In the genomic region with DNA sequence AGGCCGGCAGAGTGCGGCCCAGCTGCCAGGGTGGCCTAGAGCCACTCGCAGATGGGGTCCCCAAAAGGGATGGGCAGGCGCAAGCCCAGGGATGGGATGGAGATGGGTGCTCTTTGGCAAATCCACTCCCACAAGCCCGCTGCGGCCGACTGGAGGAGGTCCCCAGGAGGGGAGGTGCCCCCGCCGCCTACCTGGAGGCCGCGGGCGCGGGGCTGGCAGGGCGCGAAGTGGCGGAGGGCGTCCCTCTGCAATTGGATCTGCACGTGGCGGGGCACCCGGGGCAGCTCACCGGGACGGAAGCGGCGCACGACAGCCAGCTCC, we compare ENCODE assay signal across 8 cellular contexts. TPM values are rescaled to one million over a fixed set of nuclear protein-coding genes. Genes with fewer than 3 reads are reported as not detected.
DNase-seq lines count a peak whose midpoint lies in the region; ATAC-seq and TF ChIP-seq lines count a peak whose summit lies in the region.

No MANE protein-coding gene starts in this region.

- TF ChIP-seq EP300 in suprapubic skin (IDR thresholded peaks at IDR 0.05) = no peak

- peaks cover 49% of the 10 kb centered on the region for H3K4me1 ChIP-seq in suprapubic skin

- WGBS in suprapubic skin = no CpG with 5 or more reads among the region's 25 CpGs

- H3K27ac ChIP-seq in suprapubic skin = peak overlapping the region; percentile 93

- no peaks in the 10 kb centered on the region for H3K36me3 Mint-ChIP-seq in activated naive CD8-positive, alpha-beta T cell
- H3K36me3 Mint-ChIP-seq in immature natural killer cell = peaks cover 0 to 4% (median 0%) of the 10 kb centered on the region in 3 donors

- peak overlapping the region; percentile 60 for H3K4me3 ChIP-seq in suprapubic skin

- H3K9me3 ChIP-seq in suprapubic skin = no peaks in the 10 kb centered on the region

- DNase-seq in activated gamma-delta T cell (lab: John Stamatoyannopoulos, UW) (peak; percentile 67), activated gamma-delta T cell treated with Interleukin-2 at 50 U/mL for 16 hours (no peak), immature natural killer cell (no peak), suprapubic skin (ENCODE audit: low spot score in 2 of 2) (no peak), SKM-1 treated with dmso at 0.1 percent for 144 hours (lab: John Stamatoyannopoulos, UW; ENCODE audit: unreplicated experiment) (no peak), DMS 273 (lab: John Stamatoyannopoulos, UW; ENCODE audit: unreplicated experiment) (no peak)

- H3K4me3 Mint-ChIP-seq in activated naive CD8-positive, alpha-beta T cell = peak overlapping the region; percentile 87
- peak overlapping the region; percentile 87 to 100 (median 96) for H3K4me3 Mint-ChIP-seq in immature natural killer cell

- peak in 1 of 2 donors; percentile 40 for TF ChIP-seq POLR2A in suprapubic skin (IDR thresholded peaks at IDR 0.05)

- TF ChIP-seq CTCF in suprapubic skin (IDR thresholded peaks at IDR 0.05) = no peak

- H3K4me1 Mint-ChIP-seq in activated naive CD8-positive, alpha-beta T cell (ENCODE audit: low read depth) = peaks cover 23% of the 10 kb centered on the region
- H3K4me1 Mint-ChIP-seq in immature natural killer cell = peaks cover 39 to 52% of the 10 kb centered on the region in 2 donors

- no peaks in the 10 kb centered on the region for H3K27me3 ChIP-seq in suprapubic skin

- peak; percentile 1 for ATAC-seq in HG03108 (IDR thresholded peaks at IDR 0.05; ENCODE audit: unreplicated experiment)

- H3K36me3 ChIP-seq in suprapubic skin = peaks cover 4% of the 10 kb centered on the region

- peaks cover 4% of the 10 kb centered on the region for H3K27me3 Mint-ChIP-seq in activated naive CD8-positive, alpha-beta T cell
- peaks cover 6 to 13% (median 10%) of the 10 kb centered on the region in 3 donors for H3K27me3 Mint-ChIP-seq in immature natural killer cell (ENCODE audit: low read depth in 3 of 3)

- H3K27ac Mint-ChIP-seq in activated naive CD8-positive, alpha-beta T cell = peak overlapping the region; percentile 89
- peak overlapping the region; percentile 82 to 99 (median 92) for H3K27ac Mint-ChIP-seq in immature natural killer cell

- no peaks in the 10 kb centered on the region for H3K9me3 Mint-ChIP-seq in activated naive CD8-positive, alpha-beta T cell (ENCODE audit: low read depth)
- H3K9me3 Mint-ChIP-seq in immature natural killer cell = no peaks in the 10 kb centered on the region

RNA-seq across cellular contexts. Expression of a gene that starts 0.7 kb away (rescaled TPM):
- polyA plus RNA-seq in immature natural killer cell = 1 to 10 TPM in 2 of 3 donors, not detected in 1; 1.4 to 2.0 TPM
- total RNA-seq in suprapubic skin = 10 to 100 TPM; 15.3 to 29.9 (median 22.5) TPM

RNA-seq across cellular contexts. Expression of a gene that starts 4.7 kb away (rescaled TPM):
- polyA plus RNA-seq in immature natural killer cell = 1 to 10 TPM in 1 of 3 donors, under 1 TPM in 2; 0.07 to 1.2 (median 0.69) TPM
- 10 to 100 TPM; 35.4 to 48.4 (median 44.7) TPM for total RNA-seq in suprapubic skin

RNA-seq across cellular contexts. Expression of a gene that starts 16.0 kb away (rescaled TPM):
- 1 to 10 TPM; 1.2 to 4.9 (median 2.1) TPM for polyA plus RNA-seq in immature natural killer cell
- total RNA-seq in suprapubic skin = 10 to 100 TPM in 1 of 4 donors, 1 to 10 TPM in 3; 7.8 to 13.1 (median 8.5) TPM

RNA-seq across cellular contexts. Expression of a gene that starts 19.3 kb away (rescaled TPM):
- 100 to 1,000 TPM in 2 of 3 donors, 10 to 100 TPM in 1; 86.2 to 114 (median 113) TPM for polyA plus RNA-seq in immature natural killer cell
- total RNA-seq in suprapubic skin = 100 to 1,000 TPM in 1 of 4 donors, 10 to 100 TPM in 3; 45.1 to 109 (median 58.8) TPM

RNA-seq across cellular contexts. Expression of a gene that starts 50.8 kb away (rescaled TPM):
- polyA plus RNA-seq in immature natural killer cell = under 1 TPM in 1 of 3 donors, not detected in 2; 0.18 TPM
- 10 to 100 TPM; 15.4 to 67.6 (median 22.5) TPM for total RNA-seq in suprapubic skin
